Comparison of ENCODE assay signal across 8 cellular contexts in the genomic region with DNA sequence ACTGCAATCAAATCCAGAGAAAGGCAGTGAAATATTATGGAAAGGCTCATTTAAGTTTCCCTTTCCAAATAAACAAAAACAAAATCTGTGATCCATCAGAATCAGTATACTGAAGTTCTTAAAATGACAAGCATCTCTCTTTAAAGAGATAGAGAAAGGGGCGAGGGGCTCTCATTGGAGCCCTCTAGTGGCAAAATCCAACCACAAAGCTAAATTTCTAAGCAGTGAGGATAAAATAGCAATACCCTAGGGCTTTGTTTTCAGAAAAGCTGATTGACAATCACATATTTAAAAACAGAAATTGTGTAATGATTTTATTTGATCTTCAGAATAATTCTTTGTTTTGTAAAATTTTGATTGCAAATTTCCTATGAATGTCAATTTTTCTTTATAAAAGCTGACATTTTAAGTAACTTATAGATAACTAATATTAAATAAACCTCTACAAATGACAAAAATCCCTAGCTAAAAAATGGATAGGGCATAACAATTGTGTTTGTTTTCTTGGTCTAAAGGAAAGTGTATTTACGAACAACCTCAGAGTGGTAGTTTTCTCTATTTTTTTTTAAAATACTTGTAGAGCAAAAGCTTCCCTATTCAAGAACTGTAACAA.
DNase-seq lines count a peak whose midpoint lies in the region; ATAC-seq, FAIRE-seq and TF ChIP-seq lines count a peak whose summit lies in the region.

No MANE protein-coding gene starts in this region.

- peak; percentile 73 for TF ChIP-seq CTCF in WI38 (IDR thresholded peaks at IDR 0.05; ENCODE audit: low read depth, low read length)

- H3K36me3 Mint-ChIP-seq in activated naive CD8-positive, alpha-beta T cell treated with anti-CD3 and anti-CD28 coated beads, Interleukin-2, amount 50 U/mL, for 24 hours (ENCODE audit: low read depth) = no peaks in the 10 kb centered on the region
- no peaks in the 10 kb centered on the region for H3K36me3 Mint-ChIP-seq in activated naive CD8-positive, alpha-beta T cell treated with anti-CD3 and anti-CD28 coated beads for 36 hours

- FAIRE-seq in urothelium cell line (lab: Jason Lieb, UNC) = no peak

- H3K4me1 Mint-ChIP-seq in activated naive CD8-positive, alpha-beta T cell treated with anti-CD3 and anti-CD28 coated beads, Interleukin-2, amount 50 U/mL, for 24 hours = no peaks in the 10 kb centered on the region
- no peaks in the 10 kb centered on the region for H3K4me1 Mint-ChIP-seq in activated naive CD8-positive, alpha-beta T cell treated with anti-CD3 and anti-CD28 coated beads for 36 hours

- no peak overlapping the region for H3K4me3 ChIP-seq in WI38 (ENCODE audit: low read depth, low read length)

- no peaks in the 10 kb centered on the region for H3K9me3 Mint-ChIP-seq in activated naive CD8-positive, alpha-beta T cell treated with anti-CD3 and anti-CD28 coated beads, Interleukin-2, amount 50 U/mL, for 24 hours
- H3K9me3 Mint-ChIP-seq in activated naive CD8-positive, alpha-beta T cell treated with anti-CD3 and anti-CD28 coated beads for 36 hours = no peaks in the 10 kb centered on the region

- H3K27me3 Mint-ChIP-seq in activated naive CD8-positive, alpha-beta T cell treated with anti-CD3 and anti-CD28 coated beads, Interleukin-2, amount 50 U/mL, for 24 hours = no peaks in the 10 kb centered on the region
- no peaks in the 10 kb centered on the region for H3K27me3 Mint-ChIP-seq in activated naive CD8-positive, alpha-beta T cell treated with anti-CD3 and anti-CD28 coated beads for 36 hours

- H3K27ac Mint-ChIP-seq in activated naive CD8-positive, alpha-beta T cell treated with anti-CD3 and anti-CD28 coated beads, Interleukin-2, amount 50 U/mL, for 24 hours = no peak overlapping the region
- no peak overlapping the region for H3K27ac Mint-ChIP-seq in activated naive CD8-positive, alpha-beta T cell treated with anti-CD3 and anti-CD28 coated beads for 36 hours

- no peak overlapping the region for H3K4me3 Mint-ChIP-seq in activated naive CD8-positive, alpha-beta T cell treated with anti-CD3 and anti-CD28 coated beads, Interleukin-2, amount 50 U/mL, for 24 hours
- H3K4me3 Mint-ChIP-seq in activated naive CD8-positive, alpha-beta T cell treated with anti-CD3 and anti-CD28 coated beads for 36 hours = no peak overlapping the region

- ATAC-seq in activated naive CD8-positive, alpha-beta T cell treated with anti-CD3 and anti-CD28 coated beads, Interleukin-2, amount 50 U/mL, for 24 hours = no peak
- ATAC-seq in GM21737 (IDR thresholded peaks at IDR 0.05; ENCODE audit: unreplicated experiment) (peak; percentile 56), GM21825 (IDR thresholded peaks at IDR 0.05; ENCODE audit: unreplicated experiment) (no peak)

- peak; percentile 3 for DNase-seq in activated naive CD8-positive, alpha-beta T cell treated with anti-CD3 and anti-CD28 coated beads, Interleukin-2, amount 50 U/mL, for 24 hours
- DNase-seq in activated naive CD8-positive, alpha-beta T cell treated with anti-CD3 and anti-CD28 coated beads for 36 hours = no peak
- peak; percentile 43 for DNase-seq in LoVo (ENCODE audit: low spot score)
- peak; percentile 25 for DNase-seq in iris pigment epithelial cell (ENCODE audit: low read depth)
- DNase-seq in urothelium cell line (ENCODE audit: low spot score) = peak; percentile 28
